In the genomic region with DNA sequence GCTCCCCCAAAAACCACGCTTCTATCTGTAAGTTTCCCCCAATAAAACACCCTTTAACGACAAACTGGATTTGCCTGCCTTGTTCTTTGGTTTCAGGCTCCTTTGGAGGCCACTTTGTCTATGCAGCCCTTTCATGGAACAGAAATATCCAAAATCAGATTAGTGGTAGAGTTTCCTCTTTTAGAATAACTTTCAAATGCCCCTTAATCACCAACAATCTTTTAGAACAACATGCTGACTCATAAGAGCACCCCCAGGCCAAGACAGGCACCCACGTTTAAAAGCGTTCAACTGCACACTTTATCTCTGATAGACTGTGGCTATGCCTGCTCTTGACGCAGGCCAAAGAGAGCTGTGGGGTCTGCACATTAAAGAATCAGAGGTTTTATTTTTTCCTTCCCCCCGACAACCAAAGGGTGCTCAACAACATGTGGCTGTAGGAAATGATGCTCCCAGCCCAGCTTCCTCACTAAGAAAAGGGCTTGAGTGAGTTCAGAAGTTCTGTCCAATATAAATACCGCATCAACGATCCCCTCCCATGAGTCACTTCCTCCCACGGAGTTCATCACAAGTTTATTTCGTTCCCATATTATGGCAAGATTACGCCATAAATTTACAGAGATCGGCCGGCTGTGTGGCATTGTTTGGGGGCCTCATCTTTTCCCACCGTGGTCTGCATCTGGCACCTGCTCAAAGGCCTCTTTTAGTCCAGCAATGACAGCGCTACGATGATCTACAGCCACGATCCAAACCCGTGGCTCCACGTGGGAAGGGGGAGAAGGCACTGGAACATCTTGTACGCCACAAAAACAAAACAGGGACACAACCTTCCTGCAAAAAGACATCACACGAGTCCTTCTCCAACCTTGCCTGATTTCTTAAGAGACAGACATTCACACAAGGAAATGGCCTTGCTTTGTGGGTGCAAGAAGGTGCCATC, we compare ENCODE assay signal across 8 cellular contexts.
DNase-seq lines count a peak whose midpoint lies in the region; TF ChIP-seq lines count a peak whose summit lies in the region.

No MANE protein-coding gene starts in this region.

- no peak for TF ChIP-seq CTCF in ovary (IDR thresholded peaks at IDR 0.05)

- H3K4me1 ChIP-seq in esophagus (ENCODE audit: control insufficient read depth in 2 of 2, insufficient read depth in 2 of 2, low read length in 1 of 2) (peaks cover 0 to 8% of the 10 kb centered on the region in 2 donors), ovary (ENCODE audit: insufficient read depth) (peaks cover 5% of the 10 kb centered on the region)

- intact Hi-C loops in ovary (cut with DNase I) = no loop called here

- H3K27me3 ChIP-seq in esophagus (ENCODE audit: control insufficient read depth in 1 of 2, insufficient read depth in 2 of 2, low read length in 2 of 2) = no peaks in the 10 kb centered on the region
- H3K27me3 ChIP-seq in ovary = no peaks in the 10 kb centered on the region

- H3K36me3 ChIP-seq in esophagus (ENCODE audit: control insufficient read depth in 2 of 2, insufficient read depth in 2 of 2, low read length in 1 of 2) = peaks cover 0 to 6% of the 10 kb centered on the region in 2 donors
- H3K36me3 ChIP-seq in ovary = no peaks in the 10 kb centered on the region

- 20 to 37% methylated on average over 21 of the region's 21 CpGs for WGBS in esophagus, 2 donors
- 5 to 7% (median 6%) methylated on average over 21 of the region's 21 CpGs for WGBS in ovary, 3 donors

- TF ChIP-seq POLR2A in ovary (IDR thresholded peaks at IDR 0.05) = no peak

- H3K27ac ChIP-seq in esophagus (ENCODE audit: low read depth in 2 of 2, low read length in 1 of 2) (peak overlapping the region; percentile 69 to 80), ovary (peak overlapping the region; percentile 53 to 65)

- H3K4me3 ChIP-seq in esophagus (ENCODE audit: low read depth in 1 of 2, low read length in 2 of 2) = no peak overlapping the region
- peak overlapping the region; percentile 0 for H3K4me3 ChIP-seq in ovary

- H3K9me3 ChIP-seq in esophagus (ENCODE audit: control insufficient read depth in 2 of 2, insufficient read depth in 1 of 2, low read depth in 1 of 2, low read length in 1 of 2) (no peaks in the 10 kb centered on the region), ovary (no peaks in the 10 kb centered on the region)

- TF ChIP-seq EP300 in ovary (IDR thresholded peaks at IDR 0.05) = peak; percentile 84

- DNase-seq in HK-2 (ENCODE audit: unreplicated experiment) (peak; percentile 68), T1000 (lab: John Stamatoyannopoulos, UW) (peak; percentile 81), ovary (peak; percentile 53 to 74 (median 73)), NCI-H510A treated with DMSO at 0.1 percent for 48 hours (lab: John Stamatoyannopoulos, UW) (no peak), NCI-H345 treated with DMSO at 0.1 percent for 48 hours (lab: John Stamatoyannopoulos, UW; ENCODE audit: unreplicated experiment) (no peak), NCI-H1105 treated with DMSO at 0.1 percent for 48 hours (lab: John Stamatoyannopoulos, UW) (no peak), NCI-H748 (lab: John Stamatoyannopoulos, UW; ENCODE audit: unreplicated experiment) (no peak)

Comparison
In these comparisons a context has a peak if more than half of its experiments do, and no peak if none do; other contexts are left out.
1. DNase-seq: peak in HK-2 (single experiment), T1000 (single experiment) and ovary (5 of 5); none in NCI-H510A treated with DMSO at 0.1 percent for 48 hours (single experiment), NCI-H345 treated with DMSO at 0.1 percent for 48 hours (single experiment), NCI-H1105 treated with DMSO at 0.1 percent for 48 hours (single experiment) and NCI-H748 (single experiment).